ENCODE assay signal across 20 cellular contexts in the genomic region with DNA sequence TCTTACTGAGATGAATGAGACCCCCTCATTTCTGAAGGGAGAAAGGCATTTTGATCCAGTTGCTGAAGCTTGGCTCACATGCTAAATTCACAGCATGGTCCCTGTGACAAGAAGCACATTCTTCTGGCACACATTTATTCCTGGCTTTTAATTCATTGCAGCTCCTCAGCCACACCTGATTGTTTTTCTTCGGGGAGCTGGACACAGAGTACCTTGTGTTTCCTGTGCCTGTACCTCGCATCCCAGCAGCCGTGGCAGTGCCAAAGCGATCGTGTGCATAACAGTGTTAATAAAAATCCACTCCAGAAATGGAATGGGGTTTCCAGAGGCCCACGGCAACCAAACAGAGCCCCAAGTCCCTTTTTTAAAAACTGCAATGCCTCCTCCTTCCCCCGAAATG.
"Had no signal": no experiment of that assay in that cellular context is flagged by ENCODE, and none has a peak within 500 bp of the region (broad histone marks: within the 10 kb centered on the region; RNA-seq: fewer than 3 reads in every experiment).

No MANE protein-coding gene starts in this region.

- H3K4me1 Mint-ChIP-seq: immature natural killer cell; stimulated activated effector memory CD8-positive, alpha-beta T cell treated with anti-CD3 and anti-CD28 coated beads, Interleukin-12 subunit alpha, Interleukin-12 subunit beta, amount 100 ng/mL, for 72 hours had no signal

- H3K27ac Mint-ChIP-seq: endodermal cell; immature natural killer cell; natural killer cell treated with Interleukin-12 subunit alpha and Interleukin-12 subunit beta and Interleukin-15 and Interleukin-18, amount 100 ng/mL, for 72 hours; stimulated activated effector memory CD8-positive, alpha-beta T cell treated with anti-CD3 and anti-CD28 coated beads, Interleukin-12 subunit alpha, Interleukin-12 subunit beta, amount 100 ng/mL, for 72 hours had no signal

- H3K36me3 ChIP-seq: cardiac muscle cell, colonic mucosa, left lung, tibial nerve had no signal

- DNase-seq: cerebellar nuclear complex; colonic mucosa; dermis blood vessel endothelial cell; endodermal cell; erythroblast; glutamatergic neuron; immature natural killer cell; left lung; mesenchymal stem cell; midbrain; psoas muscle; stimulated activated CD4-positive, alpha-beta T cell treated with anti-CD3 and anti-CD28 coated beads, Interleukin-4, amount 100 ng/mL, for 1 hour; stimulated activated CD8-positive, alpha-beta memory T cell treated with anti-CD3 and anti-CD28 coated beads, Interleukin-4, amount 100 ng/mL, for 48 hours; stimulated activated naive CD8-positive, alpha-beta T cell treated with anti-CD3 and anti-CD28 coated beads, Interleukin-15, Interleukin-2, amounts not matched to agents 100 U/mL and 50 U/mL, for 24 hours had no signal

- H3K9me3 ChIP-seq: colonic mucosa, left lung, psoas muscle, tibial nerve had no signal

- ATAC-seq: left lung; psoas muscle; stimulated activated effector memory CD8-positive, alpha-beta T cell treated with anti-CD3 and anti-CD28 coated beads, Interleukin-12 subunit alpha, Interleukin-12 subunit beta, amount 100 ng/mL, for 72 hours; stimulated activated naive CD8-positive, alpha-beta T cell treated with anti-CD3 and anti-CD28 coated beads, Interleukin-15, Interleukin-2, amounts not matched to agents 100 U/mL and 50 U/mL, for 24 hours had no signal

- H3K9me3 Mint-ChIP-seq: endodermal cell; immature natural killer cell; natural killer cell treated with Interleukin-12 subunit alpha and Interleukin-12 subunit beta and Interleukin-15 and Interleukin-18, amount 100 ng/mL, for 72 hours; stimulated activated effector memory CD8-positive, alpha-beta T cell treated with anti-CD3 and anti-CD28 coated beads, Interleukin-12 subunit alpha, Interleukin-12 subunit beta, amount 100 ng/mL, for 72 hours had no signal

- H3K27me3 ChIP-seq: cardiac muscle cell, colonic mucosa, left lung, tibial nerve had no signal

- H3K27ac ChIP-seq: cardiac muscle cell, colonic mucosa, left lung, parathyroid adenoma, psoas muscle had no signal

- H3K9ac ChIP-seq: parathyroid adenoma had no signal

- H3K4me3 ChIP-seq: cardiac muscle cell, colonic mucosa, left lung, lung, psoas muscle, tibial nerve had no signal

- H2AFZ ChIP-seq: parathyroid adenoma had no signal

- H3K4me3 Mint-ChIP-seq: endodermal cell; immature natural killer cell; natural killer cell treated with Interleukin-12 subunit alpha and Interleukin-12 subunit beta and Interleukin-15 and Interleukin-18, amount 100 ng/mL, for 72 hours; stimulated activated effector memory CD8-positive, alpha-beta T cell treated with anti-CD3 and anti-CD28 coated beads, Interleukin-12 subunit alpha, Interleukin-12 subunit beta, amount 100 ng/mL, for 72 hours had no signal

- H3K36me3 Mint-ChIP-seq: immature natural killer cell; natural killer cell treated with Interleukin-12 subunit alpha and Interleukin-12 subunit beta and Interleukin-15 and Interleukin-18, amount 100 ng/mL, for 72 hours; stimulated activated effector memory CD8-positive, alpha-beta T cell treated with anti-CD3 and anti-CD28 coated beads, Interleukin-12 subunit alpha, Interleukin-12 subunit beta, amount 100 ng/mL, for 72 hours had no signal

- H3K4me1 ChIP-seq: colonic mucosa, parathyroid adenoma had no signal

- H3K79me2 ChIP-seq: parathyroid adenoma had no signal
